Comparison of ENCODE assay signal across 15 cellular contexts in the genomic region with DNA sequence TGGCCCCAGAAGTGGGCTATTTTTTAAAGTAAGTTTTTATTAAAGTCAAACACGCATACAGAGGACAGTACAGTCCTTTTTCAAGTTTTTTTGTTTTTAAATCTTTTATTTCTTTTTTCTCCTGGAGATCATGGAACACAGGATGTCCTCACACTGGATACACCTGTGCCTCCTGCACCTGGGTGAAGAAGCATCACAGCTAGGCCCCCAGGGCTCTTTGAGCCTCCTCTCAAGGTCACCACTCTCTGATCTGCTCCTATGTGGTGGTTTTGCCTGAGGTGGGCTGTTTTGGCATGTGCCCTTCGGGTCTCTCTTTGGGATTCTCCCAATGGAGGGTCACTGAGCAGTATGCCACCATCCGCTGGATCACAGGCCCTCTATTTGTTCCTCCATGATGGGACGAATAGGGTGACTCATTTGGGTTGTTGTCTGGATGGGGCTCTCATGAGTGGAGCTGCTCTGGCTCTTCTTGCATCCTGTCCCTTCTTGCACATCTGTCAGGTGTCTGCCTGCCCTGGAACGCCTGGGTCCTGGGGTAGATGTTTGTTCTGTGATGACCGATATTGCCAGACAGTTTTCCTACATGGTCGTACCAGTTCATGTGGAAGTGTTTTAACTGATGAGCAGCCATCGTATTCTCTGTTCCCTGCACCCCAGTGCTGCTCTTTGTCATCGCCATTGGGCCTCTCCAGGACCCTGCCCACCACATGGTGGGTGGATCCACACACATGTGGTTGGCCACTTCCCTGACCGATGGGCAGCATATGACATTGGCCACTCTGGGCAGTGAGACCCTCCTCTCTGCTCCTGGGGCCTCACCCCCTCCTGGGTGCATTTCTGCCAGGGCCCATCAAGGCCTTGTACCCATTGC.
"Had no signal": no experiment of that assay in that cellular context is flagged by ENCODE, and none has a peak within 500 bp of the region (broad histone marks: within the 10 kb centered on the region; RNA-seq: fewer than 3 reads in every experiment).

No MANE protein-coding gene starts in this region.

- H3K27me3 ChIP-seq: suprapubic skin had no signal

- H3K4me1 Mint-ChIP-seq: mesothelial cell of epicardium, nephron progenitor cell had no signal

- H3K27ac Mint-ChIP-seq: activated CD8-positive, alpha-beta T cell treated with anti-CD3 and anti-CD28 coated beads for 36 hours; mesothelial cell of epicardium; T-helper 17 cell; type B pancreatic cell had no signal

- H3K36me3 ChIP-seq: esophagus muscularis mucosa, suprapubic skin had no signal

- H3K4me3 Mint-ChIP-seq: activated CD8-positive, alpha-beta T cell treated with anti-CD3 and anti-CD28 coated beads for 36 hours; activated naive CD4-positive, alpha-beta T cell treated with anti-CD3 and anti-CD28 coated beads, Interleukin-2, amount 50 U/mL, for 24 hours; activated T-cell treated with anti-CD3 and anti-CD28 coated beads, Interleukin-2, amount 50 U/mL, for 4 hours; mesothelial cell of epicardium; nephron progenitor cell; T-helper 17 cell; type B pancreatic cell had no signal

- DNase-seq: activated CD4-positive, alpha-beta T cell treated with anti-CD3 and anti-CD28 coated beads for 48 hours; activated CD8-positive, alpha-beta T cell treated with anti-CD3 and anti-CD28 coated beads for 36 hours; activated effector memory CD4-positive, alpha-beta T cell treated with Interleukin-2 at 50 U/mL for 16 hours; activated T-cell treated with anti-CD3 and anti-CD28 coated beads, Interleukin-2, amount 50 U/mL, for 4 hours; caudate nucleus; hypothalamus; nephron progenitor cell; stimulated activated CD4-positive, alpha-beta T cell treated with anti-CD3 and anti-CD28 coated beads, Interleukin-2, amount 100 ng/mL, for 48 hours; stimulated activated naive CD4-positive, alpha-beta T cell treated with Interleukin-2 at 50 U/mL for 16 hours; T-helper 17 cell had no signal

- ATAC-seq: activated CD8-positive, alpha-beta T cell treated with anti-CD3 and anti-CD28 coated beads for 36 hours; activated T-cell treated with anti-CD3 and anti-CD28 coated beads, Interleukin-2, amount 50 U/mL, for 4 hours; T-helper 17 cell had no signal

- H3K9me3 ChIP-seq: esophagus muscularis mucosa, suprapubic skin had no signal

- H3K36me3 Mint-ChIP-seq: mesothelial cell of epicardium, type B pancreatic cell had no signal

- H3K4me3 ChIP-seq: esophagus muscularis mucosa, suprapubic skin had no signal

- H3K9me3 Mint-ChIP-seq: activated CD8-positive, alpha-beta T cell treated with anti-CD3 and anti-CD28 coated beads for 36 hours; activated naive CD4-positive, alpha-beta T cell treated with anti-CD3 and anti-CD28 coated beads, Interleukin-2, amount 50 U/mL, for 24 hours; activated T-cell treated with anti-CD3 and anti-CD28 coated beads, Interleukin-2, amount 50 U/mL, for 4 hours had no signal
